Comparison of ENCODE assay signal across 9 cellular contexts in the genomic region with DNA sequence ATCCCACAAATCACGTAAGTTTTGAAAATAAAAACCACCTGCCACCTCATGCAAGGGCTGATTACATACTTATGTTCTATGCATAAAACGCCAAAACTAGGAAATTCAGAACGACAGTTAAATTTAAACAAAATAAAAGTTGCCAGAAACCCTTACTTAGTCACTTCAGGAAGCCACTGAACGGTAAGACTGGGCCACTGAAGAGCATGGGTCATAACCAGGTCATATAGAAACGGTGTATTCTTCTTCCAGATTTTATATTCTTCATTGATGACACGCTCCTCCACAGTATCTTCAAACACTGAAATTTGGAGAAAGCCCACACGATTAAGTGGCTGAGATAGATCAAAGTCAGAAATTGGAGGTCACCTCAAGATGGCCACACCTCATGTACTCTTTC. TPM values are rescaled to one million over a fixed set of nuclear protein-coding genes. Genes with fewer than 3 reads are reported as not detected.
DNase-seq lines count a peak whose midpoint lies in the region; ATAC-seq and TF ChIP-seq lines count a peak whose summit lies in the region.
"Had no signal": no experiment of that assay in that cellular context is flagged by ENCODE, and none has a peak within 500 bp of the region (broad histone marks: within the 10 kb centered on the region; RNA-seq: fewer than 3 reads in every experiment).

No MANE protein-coding gene starts in this region.

- H3K9me3 ChIP-seq in A673 (ENCODE audit: low read depth, low read length, poor library complexity, severe bottlenecking) (no peaks in the 10 kb centered on the region), breast epithelium (no peaks in the 10 kb centered on the region), muscle layer of colon (ENCODE audit: low read length) (no peaks in the 10 kb centered on the region)

- H3K27me3 ChIP-seq in A673 (replicated peaks; ENCODE audit: insufficient read depth, low read depth, low read length, poor library complexity) (peaks cover 46% of the 10 kb centered on the region), breast epithelium (peaks cover 0 to 21% of the 10 kb centered on the region in 2 donors), muscle layer of colon (ENCODE audit: control insufficient read depth in 1 of 2, insufficient read depth in 2 of 2, low read length in 2 of 2) (peaks cover 0 to 7% of the 10 kb centered on the region in 2 donors)

- peaks cover 15% of the 10 kb centered on the region for H3K4me1 ChIP-seq in A673 (ENCODE audit: insufficient read depth, low read length, poor library complexity, severe bottlenecking)
- H3K4me1 ChIP-seq in breast epithelium = no peaks in the 10 kb centered on the region
- H3K4me1 ChIP-seq in muscle layer of colon (ENCODE audit: insufficient read depth, low read length) = peaks cover 17% of the 10 kb centered on the region

- H3K4me3 ChIP-seq in A673 (ENCODE audit: low read depth, low read length, poor library complexity, severe bottlenecking) (peak overlapping the region; percentile 65), breast epithelium (peak overlapping the region; percentile 60 to 78 (median 65)), muscle layer of colon (ENCODE audit: low read depth in 1 of 2, low read length in 2 of 2) (peak overlapping the region; percentile 21 to 68)

- TF ChIP-seq POLR2A in breast epithelium (IDR thresholded peaks at IDR 0.05) = no peak

- H3K27ac ChIP-seq in A673 (ENCODE audit: low read depth, low read length, poor library complexity, severe bottlenecking) (no peak overlapping the region), breast epithelium (no peak overlapping the region), muscle layer of colon (ENCODE audit: low read depth, low read length) (no peak overlapping the region)

- peak overlapping the region; percentile 64 for H3K9ac ChIP-seq in muscle layer of colon (ENCODE audit: low read length)

- H3K36me3 ChIP-seq in A673 (ENCODE audit: insufficient read depth, low read length, poor library complexity, severe bottlenecking) (peaks cover 14% of the 10 kb centered on the region), breast epithelium (no peaks in the 10 kb centered on the region), muscle layer of colon (ENCODE audit: insufficient read depth, low read length) (no peaks in the 10 kb centered on the region)

- ATAC-seq in HG03280 (IDR thresholded peaks at IDR 0.05; ENCODE audit: unreplicated experiment) (peak; percentile 0), HG02938 (IDR thresholded peaks at IDR 0.05; ENCODE audit: unreplicated experiment) (no peak), HG02623 (IDR thresholded peaks at IDR 0.05; ENCODE audit: unreplicated experiment) (no peak), HG03159 (IDR thresholded peaks at IDR 0.05; ENCODE audit: unreplicated experiment) (no peak)

- CTCF ChIA-PET in A673 (lab: Charles Lee) = no interaction called here

- intact Hi-C loops in A673 (cut with micrococcal nuclease; ENCODE audit: unreplicated experiment) = no loop called here
- intact Hi-C loops in breast epithelium (cut with DNase I; ENCODE audit: low total_unique reads) = no loop called here

- POLR2A ChIA-PET in A673 (lab: Charles Lee; ENCODE audit: low non-redundant PET) = no interaction called here

- TF ChIP-seq CTCF in A673 (conservative IDR thresholded peaks at IDR 0.05; ENCODE audit: low read depth, low read length) = no peak
- TF ChIP-seq CTCF in breast epithelium (IDR thresholded peaks at IDR 0.05) = no peak

- BruUV-seq in A673 (replicated peaks; lab: Mats Ljungman, UMichigan) = no TSS peak

- DNase-seq in A673 (ENCODE audit: low spot score) = no peak
- no peak for DNase-seq in breast epithelium (ENCODE audit: low spot score in 2 of 2)
- no peak for DNase-seq in SKM-1 treated with dmso at 0.1 percent for 144 hours (lab: John Stamatoyannopoulos, UW; ENCODE audit: unreplicated experiment)
- DNase-seq: NCI-H774 had no signal

RNA-seq across cellular contexts. Expression of a gene that starts 1.2 kb away (rescaled TPM):
- total RNA-seq in A673 (2021) (125 and 145 TPM in 2 replicates), breast epithelium (10 to 100 TPM; 79.3 to 89.5 (median 86.4) TPM)
